In genomic region chr17:2068589-2069051, GRCh38 we compare ENCODE assay signal across 9 cellular contexts. TPM values are rescaled to one million over a fixed set of nuclear protein-coding genes. Genes with fewer than 3 reads are reported as not detected.
DNase-seq lines count a peak whose midpoint lies in the region; ATAC-seq, FAIRE-seq and TF ChIP-seq lines count a peak whose summit lies in the region.
"Had no signal": no experiment of that assay in that cellular context is flagged by ENCODE, and none has a peak within 500 bp of the region (broad histone marks: within the 10 kb centered on the region; RNA-seq: fewer than 3 reads in every experiment).

No MANE protein-coding gene starts in this region.

- in situ Hi-C loops in HepG2 (cut with HindIII; ENCODE audit: extremely low pct_ligation_motif_present, low pct_unique_long_range_greater_than_20kb) = no loop called here

- H3K4me3 ChIP-seq in liver (ENCODE audit: low read depth in 1 of 3, low read length in 3 of 3) (no peak overlapping the region), HepG2 (replicated peaks in 1 of 3; ENCODE audit: insufficient read depth in 1 of 3, low read depth in 2 of 3, low read length in 3 of 3) (no peak overlapping the region), adipocyte (ENCODE audit: low read length) (no peak overlapping the region), left lung (no peak overlapping the region), uterus (no peak overlapping the region)

- H3K9ac ChIP-seq in liver (ENCODE audit: low read depth in 1 of 2, low read length in 2 of 2) (no peak overlapping the region), HepG2 (ENCODE audit: insufficient read depth, low read depth, low read length) (no peak overlapping the region), adipocyte (ENCODE audit: low read length) (peak overlapping the region; percentile 91)

- no TSS peak for BruUV-seq in HepG2 (replicated peaks; lab: Mats Ljungman, UMichigan)

- POLR2A ChIA-PET in HepG2 (lab: Yijun Ruan, JAX) = no interaction called here

- H3K79me2 ChIP-seq in HepG2 (ENCODE audit: insufficient read depth, low read length) = no peaks in the 10 kb centered on the region

- H3K27ac ChIP-seq in liver (ENCODE audit: low read depth in 1 of 2, low read length in 2 of 2) (peak overlapping the region; percentile 16 to 63), HepG2 (ENCODE audit: extremely low read length, insufficient read depth, low read length) (no peak overlapping the region), left lung (peak overlapping the region; percentile 45 to 71), uterus (peak overlapping the region; percentile 94 to 99)

- CTCF ChIA-PET in HepG2 (lab: Yijun Ruan, JAX; ENCODE audit: low intra/inter-chr PET ratio, low total read pairs) = no interaction called here

- no peak for FAIRE-seq in HepG2 (lab: Jason Lieb, UNC)

- intact Hi-C loops in HepG2 (cut with micrococcal nuclease; ENCODE audit: unreplicated experiment) = no loop called here
- intact Hi-C loops in left lung (cut with DNase I) = no loop called here
- intact Hi-C loops in uterus (cut with DNase I; ENCODE audit: low total_unique reads) = no loop called here

- H3K9me3 ChIP-seq in liver (ENCODE audit: control insufficient read depth in 4 of 4, low read length in 3 of 4) = no peaks in the 10 kb centered on the region
- no peaks in the 10 kb centered on the region for H3K9me3 ChIP-seq in HepG2 (ENCODE audit: low read length)
- no peaks in the 10 kb centered on the region for H3K9me3 ChIP-seq in adipocyte (ENCODE audit: control insufficient read depth, low read length)
- H3K9me3 ChIP-seq in left lung = no peaks in the 10 kb centered on the region
- H3K9me3 ChIP-seq in uterus = no peaks in the 10 kb centered on the region

- ATAC-seq in HepG2 (no peak), left lung (no peak), HG03095 (IDR thresholded peaks at IDR 0.05; ENCODE audit: unreplicated experiment) (no peak)

- WGBS in liver = 77% methylated on average over 15 of the region's 15 CpGs
- WGBS in HepG2 (ENCODE audit: low lambda C conversion rate) = 97% methylated on average over 15 of the region's 15 CpGs

- peaks cover 12 to 54% (median 27%) of the 10 kb centered on the region in 4 donors for H3K4me1 ChIP-seq in liver (ENCODE audit: control insufficient read depth in 4 of 4, insufficient read depth in 4 of 4, low read length in 3 of 4)
- H3K4me1 ChIP-seq in HepG2 (ENCODE audit: insufficient read depth, low read length) = peaks cover 38% of the 10 kb centered on the region
- peaks cover 54% of the 10 kb centered on the region for H3K4me1 ChIP-seq in adipocyte (ENCODE audit: control insufficient read depth, insufficient read depth, low read length)
- H3K4me1 ChIP-seq in left lung = peaks cover 13 to 68% of the 10 kb centered on the region in 2 donors
- H3K4me1 ChIP-seq in uterus = peaks cover 15 to 46% of the 10 kb centered on the region in 2 donors

- H3K27me3 ChIP-seq in liver (ENCODE audit: control insufficient read depth in 4 of 4, insufficient read depth in 4 of 4, low read length in 3 of 4) (no peaks in the 10 kb centered on the region), HepG2 (ENCODE audit: control insufficient read depth in 1 of 2, insufficient read depth in 2 of 2, low read length in 2 of 2) (no peaks in the 10 kb centered on the region), adipocyte (replicated peaks; ENCODE audit: control insufficient read depth, insufficient read depth, low read length) (no peaks in the 10 kb centered on the region), left lung (no peaks in the 10 kb centered on the region), uterus (no peaks in the 10 kb centered on the region)

- H2AFZ ChIP-seq in HepG2 (ENCODE audit: low read length) = no peak overlapping the region

- H3K36me3 ChIP-seq in liver (ENCODE audit: control insufficient read depth in 4 of 4, insufficient read depth in 3 of 4, low read depth in 1 of 4, low read length in 3 of 4) = peaks cover 2 to 7% (median 4%) of the 10 kb centered on the region in 4 donors
- peaks cover 15 to 31% of the 10 kb centered on the region in 2 experiments for H3K36me3 ChIP-seq in HepG2 (replicated peaks in 1 of 2; ENCODE audit: control insufficient read depth in 1 of 2, insufficient read depth in 2 of 2, low read length in 2 of 2)
- peaks cover 16% of the 10 kb centered on the region for H3K36me3 ChIP-seq in adipocyte (ENCODE audit: control insufficient read depth, insufficient read depth, low read length, severe bottlenecking)
- peaks cover 0 to 41% of the 10 kb centered on the region in 2 donors for H3K36me3 ChIP-seq in left lung
- no peaks in the 10 kb centered on the region for H3K36me3 ChIP-seq in uterus

- TF ChIP-seq POLR2A in HepG2 (IDR thresholded peaks at IDR 0.05; ENCODE audit: insufficient read depth in 1 of 2, low read depth in 2 of 2, low read length in 2 of 2) = no peak
- no peak for TF ChIP-seq POLR2A in uterus (IDR thresholded peaks at IDR 0.05)

- TF ChIP-seq EP300 in HepG2 (IDR thresholded peaks at IDR 0.05; ENCODE audit: low read depth in 2 of 2, low read length in 2 of 2) (no peak), HepG2 (CRISPR knock-in tag; IDR thresholded peaks at IDR 0.05; ENCODE audit: borderline replicate concordance) (no peak)

- TF ChIP-seq CTCF in liver (IDR thresholded peaks at IDR 0.05; ENCODE audit: low read depth, low read length, missing input control) = no peak
- no peak for TF ChIP-seq CTCF in HepG2 (CRISPR knock-in tag; IDR thresholded peaks at IDR 0.05)
- TF ChIP-seq CTCF in left lung (IDR thresholded peaks at IDR 0.05) = no peak
- no peak for TF ChIP-seq CTCF in uterus (IDR thresholded peaks at IDR 0.05)

- no peak overlapping the region for H3K4me2 ChIP-seq in HepG2 (ENCODE audit: low read depth, low read length)

- no peak for DNase-seq in HepG2 (ENCODE audit: low spot score)
- no peak for DNase-seq in adipocyte (ENCODE audit: low read depth)
- no peak for DNase-seq in left lung
- peak in 1 of 2 donors; percentile 52 for DNase-seq in uterus
- no peak for DNase-seq in SIG-M5 treated with dmso at 0.1 percent for 504 hours (lab: John Stamatoyannopoulos, UW; ENCODE audit: unreplicated experiment)
- no peak for DNase-seq in activated gamma-delta T cell treated with Interleukin-2 at 50 U/mL for 16 hours
- DNase-seq: NCI-H446 treated with DMSO at 0.1 percent for 48 hours had no signal

- no peaks in the 10 kb centered on the region for H4K20me1 ChIP-seq in HepG2 (ENCODE audit: insufficient read depth, low read length)

- TF ChIP-seq RAD21 in liver (IDR thresholded peaks at IDR 0.05) = no peak
- TF ChIP-seq RAD21 in HepG2 (CRISPR knock-in tag; IDR thresholded peaks at IDR 0.05) = no peak

RNA-seq across cellular contexts. Expression of gene HIC1, which starts 13.7 kb away (rescaled TPM):
- total RNA-seq in liver (1 to 10 TPM; 3.9 to 4.8 TPM), HepG2 (2016; rRNA removed; fragmentation: Illumina TruSeq; extraction: Trizol) (0.31 TPM in 1 of 2 replicates, not detected in the other), left lung (10 to 100 TPM; 25.5 to 28.2 TPM), uterus (10 to 100 TPM; 21.8 to 86.9 (median 54.2) TPM)
- polyA plus RNA-seq in liver (1 to 10 TPM in 1 of 2 donors, under 1 TPM in 1; 0.44 to 3.5 TPM), HepG2 (2011; rRNA removed) (0.04 and 0.10 TPM in 2 replicates)
- total RNA-seq in HepG2 (2016; cell fraction: cytosol; rRNA removed; fragmentation: Illumina TruSeq; extraction: Trizol; ENCODE audit: low read depth) = not detected in 2 replicates
- 0.12 and 0.26 TPM in 2 replicates for total RNA-seq in HepG2 (2016; cell fraction: insoluble cytoplasmic fraction; rRNA removed; fragmentation: Illumina TruSeq; extraction: Trizol)
- 0.06 and 0.07 TPM in 2 replicates for total RNA-seq in HepG2 (2016; cell fraction: membrane; rRNA removed; fragmentation: Illumina TruSeq; extraction: Trizol)
- not detected in 2 replicates for total RNA-seq in HepG2 (2016; cell fraction: nucleus; rRNA removed; fragmentation: Illumina TruSeq; extraction: Trizol)
- 0.09 and 0.12 TPM in 2 replicates for polyA plus RNA-seq in HepG2 (2011; cell fraction: cytosol; rRNA removed)
- polyA plus RNA-seq in HepG2 (2011; cell fraction: nucleus; rRNA removed) = 1.1 and 1.2 TPM in 2 replicates
- 0.23 and 0.39 TPM in 2 replicates for polyA plus RNA-seq in HepG2 (2012)
- polyA plus RNA-seq in HepG2 (2016; cell fraction: cytosol; fragmentation: Illumina TruSeq; extraction: Trizol; ENCODE audit: low read depth) = not detected in 2 replicates
- polyA plus RNA-seq in HepG2 (2016; cell fraction: insoluble cytoplasmic fraction; fragmentation: Illumina TruSeq; extraction: Trizol; ENCODE audit: low read depth) = 0.08 TPM in 1 of 2 replicates, not detected in the other
- 0.06 and 0.09 TPM in 2 replicates for polyA plus RNA-seq in HepG2 (2016; cell fraction: membrane; fragmentation: Illumina TruSeq; extraction: Trizol; ENCODE audit: low read depth)
- polyA plus RNA-seq in HepG2 (2016; cell fraction: nucleus; fragmentation: Illumina TruSeq; extraction: Trizol; ENCODE audit: insufficient read depth, low read depth) = 0.84 TPM in 1 of 2 replicates, not detected in the other
- polyA minus RNA-seq in HepG2 (2011; rRNA and poly(A)+ RNA removed; ENCODE audit: low replicate concordance) = 0.12 and 0.56 TPM in 2 replicates
- polyA minus RNA-seq in HepG2 (2011; cell fraction: cytosol; rRNA and poly(A)+ RNA removed) = not detected in 2 replicates
- 0.12 and 0.13 TPM in 2 replicates for polyA minus RNA-seq in HepG2 (2011; cell fraction: nucleus; rRNA and poly(A)+ RNA removed)

RNA-seq across cellular contexts. Expression of gene OVCA2, which starts 26.8 kb away (rescaled TPM):
- 10 to 100 TPM; 16.1 to 17.2 TPM for total RNA-seq in liver
- polyA plus RNA-seq in liver = 10 to 100 TPM; 30.3 to 30.6 TPM
- 28.2 and 28.5 TPM in 2 replicates for total RNA-seq in HepG2 (2016; rRNA removed; fragmentation: Illumina TruSeq; extraction: Trizol)
- 14.6 and 20.0 TPM in 2 replicates for total RNA-seq in HepG2 (2016; cell fraction: cytosol; rRNA removed; fragmentation: Illumina TruSeq; extraction: Trizol; ENCODE audit: low read depth)
- 30.5 and 31.5 TPM in 2 replicates for total RNA-seq in HepG2 (2016; cell fraction: insoluble cytoplasmic fraction; rRNA removed; fragmentation: Illumina TruSeq; extraction: Trizol)
- 29.3 and 32.1 TPM in 2 replicates for total RNA-seq in HepG2 (2016; cell fraction: membrane; rRNA removed; fragmentation: Illumina TruSeq; extraction: Trizol)
- 13.5 and 15.0 TPM in 2 replicates for total RNA-seq in HepG2 (2016; cell fraction: nucleus; rRNA removed; fragmentation: Illumina TruSeq; extraction: Trizol)
- polyA plus RNA-seq in HepG2 (2011; rRNA removed) = 23.7 and 30.7 TPM in 2 replicates
- 28.7 and 32.0 TPM in 2 replicates for polyA plus RNA-seq in HepG2 (2011; cell fraction: cytosol; rRNA removed)
- 12.2 and 17.3 TPM in 2 replicates for polyA plus RNA-seq in HepG2 (2011; cell fraction: nucleus; rRNA removed)
- 7.1 and 10.8 TPM in 2 replicates for polyA plus RNA-seq in HepG2 (2012)
- 21.4 and 25.7 TPM in 2 replicates for polyA plus RNA-seq in HepG2 (2016; cell fraction: cytosol; fragmentation: Illumina TruSeq; extraction: Trizol; ENCODE audit: low read depth)
- polyA plus RNA-seq in HepG2 (2016; cell fraction: insoluble cytoplasmic fraction; fragmentation: Illumina TruSeq; extraction: Trizol; ENCODE audit: low read depth) = 30.2 and 32.2 TPM in 2 replicates
- polyA plus RNA-seq in HepG2 (2016; cell fraction: membrane; fragmentation: Illumina TruSeq; extraction: Trizol; ENCODE audit: low read depth) = 25.8 and 29.0 TPM in 2 replicates
- 19.9 and 28.4 TPM in 2 replicates for polyA plus RNA-seq in HepG2 (2016; cell fraction: nucleus; fragmentation: Illumina TruSeq; extraction: Trizol; ENCODE audit: insufficient read depth, low read depth)
- 18.1 and 38.8 TPM in 2 replicates for polyA minus RNA-seq in HepG2 (2011; rRNA and poly(A)+ RNA removed; ENCODE audit: low replicate concordance)
- 2.6 and 5.9 TPM in 2 replicates for polyA minus RNA-seq in HepG2 (2011; cell fraction: cytosol; rRNA and poly(A)+ RNA removed)
- polyA minus RNA-seq in HepG2 (2011; cell fraction: nucleus; rRNA and poly(A)+ RNA removed) = 1.7 TPM in 1 of 2 replicates, not detected in the other
- 10 to 100 TPM; 26.1 to 28.7 TPM for total RNA-seq in left lung
- total RNA-seq in uterus = 10 to 100 TPM in 3 of 4 donors, 1 to 10 TPM in 1; 7.9 to 27.4 (median 19.8) TPM

RNA-seq across cellular contexts. Expression of gene DPH1, which starts 38.7 kb away (rescaled TPM):
- total RNA-seq in liver (10 to 100 TPM in 1 of 2 donors, 1 to 10 TPM in 1; 9.8 to 24.6 TPM), HepG2 (2016; rRNA removed; fragmentation: Illumina TruSeq; extraction: Trizol) (14.5 and 25.3 TPM in 2 replicates), left lung (10 to 100 TPM; 30.7 to 36.0 TPM), uterus (100 to 1,000 TPM in 1 of 4 donors, 10 to 100 TPM in 3; 26.8 to 121 (median 49.1) TPM)
- polyA plus RNA-seq in liver (10 to 100 TPM; 17.5 to 21.2 TPM), HepG2 (2011; rRNA removed) (42.8 and 49.5 TPM in 2 replicates)
- 12.1 and 14.2 TPM in 2 replicates for total RNA-seq in HepG2 (2016; cell fraction: cytosol; rRNA removed; fragmentation: Illumina TruSeq; extraction: Trizol; ENCODE audit: low read depth)
- 12.8 and 22.5 TPM in 2 replicates for total RNA-seq in HepG2 (2016; cell fraction: insoluble cytoplasmic fraction; rRNA removed; fragmentation: Illumina TruSeq; extraction: Trizol)
- 10.3 and 14.0 TPM in 2 replicates for total RNA-seq in HepG2 (2016; cell fraction: membrane; rRNA removed; fragmentation: Illumina TruSeq; extraction: Trizol)
- 16.5 and 22.6 TPM in 2 replicates for total RNA-seq in HepG2 (2016; cell fraction: nucleus; rRNA removed; fragmentation: Illumina TruSeq; extraction: Trizol)
- polyA plus RNA-seq in HepG2 (2011; cell fraction: cytosol; rRNA removed) = 18.9 and 24.7 TPM in 2 replicates
- 184 and 197 TPM in 2 replicates for polyA plus RNA-seq in HepG2 (2011; cell fraction: nucleus; rRNA removed)
- 22.1 and 23.1 TPM in 2 replicates for polyA plus RNA-seq in HepG2 (2012)
- polyA plus RNA-seq in HepG2 (2016; cell fraction: cytosol; fragmentation: Illumina TruSeq; extraction: Trizol; ENCODE audit: low read depth) = 2.9 and 3.9 TPM in 2 replicates
- 12.2 and 15.0 TPM in 2 replicates for polyA plus RNA-seq in HepG2 (2016; cell fraction: insoluble cytoplasmic fraction; fragmentation: Illumina TruSeq; extraction: Trizol; ENCODE audit: low read depth)
- polyA plus RNA-seq in HepG2 (2016; cell fraction: membrane; fragmentation: Illumina TruSeq; extraction: Trizol; ENCODE audit: low read depth) = 3.9 and 4.7 TPM in 2 replicates
- polyA plus RNA-seq in HepG2 (2016; cell fraction: nucleus; fragmentation: Illumina TruSeq; extraction: Trizol; ENCODE audit: insufficient read depth, low read depth) = 54.3 and 66.6 TPM in 2 replicates
- 82.1 and 106 TPM in 2 replicates for polyA minus RNA-seq in HepG2 (2011; rRNA and poly(A)+ RNA removed; ENCODE audit: low replicate concordance)
- polyA minus RNA-seq in HepG2 (2011; cell fraction: cytosol; rRNA and poly(A)+ RNA removed) = 15.1 and 19.0 TPM in 2 replicates
- polyA minus RNA-seq in HepG2 (2011; cell fraction: nucleus; rRNA and poly(A)+ RNA removed) = 33.1 and 46.4 TPM in 2 replicates

RNA-seq across cellular contexts. Expression of gene RTN4RL1, which starts 43.5 kb away (rescaled TPM):
- total RNA-seq in liver (1 to 10 TPM in 1 of 2 donors, under 1 TPM in 1; 0.65 to 1.8 TPM), HepG2 (2016; rRNA removed; fragmentation: Illumina TruSeq; extraction: Trizol) (not detected in 2 replicates), left lung (1 to 10 TPM; 2.7 to 5.1 TPM), uterus (1 to 10 TPM in 3 of 4 donors, not detected in 1; 1.4 to 4.9 (median 1.9) TPM)
- polyA plus RNA-seq in liver (1 to 10 TPM in 1 of 2 donors, under 1 TPM in 1; 0.04 to 5.4 TPM), HepG2 (2011; rRNA removed) (0.01 TPM in 1 of 2 replicates, not detected in the other)
- not detected in 2 replicates for total RNA-seq in HepG2 (2016; cell fraction: cytosol; rRNA removed; fragmentation: Illumina TruSeq; extraction: Trizol; ENCODE audit: low read depth)
- total RNA-seq in HepG2 (2016; cell fraction: insoluble cytoplasmic fraction; rRNA removed; fragmentation: Illumina TruSeq; extraction: Trizol) = not detected in 2 replicates
- total RNA-seq in HepG2 (2016; cell fraction: membrane; rRNA removed; fragmentation: Illumina TruSeq; extraction: Trizol) = not detected in 2 replicates
- not detected in 2 replicates for total RNA-seq in HepG2 (2016; cell fraction: nucleus; rRNA removed; fragmentation: Illumina TruSeq; extraction: Trizol)
- not detected in 2 replicates for polyA plus RNA-seq in HepG2 (2011; cell fraction: cytosol; rRNA removed)
- not detected in 2 replicates for polyA plus RNA-seq in HepG2 (2011; cell fraction: nucleus; rRNA removed)
- not detected in 2 replicates for polyA plus RNA-seq in HepG2 (2012)
- not detected in 2 replicates for polyA plus RNA-seq in HepG2 (2016; cell fraction: cytosol; fragmentation: Illumina TruSeq; extraction: Trizol; ENCODE audit: low read depth)
- polyA plus RNA-seq in HepG2 (2016; cell fraction: insoluble cytoplasmic fraction; fragmentation: Illumina TruSeq; extraction: Trizol; ENCODE audit: low read depth) = not detected in 2 replicates
- 0.05 TPM in 1 of 2 replicates, not detected in the other for polyA plus RNA-seq in HepG2 (2016; cell fraction: membrane; fragmentation: Illumina TruSeq; extraction: Trizol; ENCODE audit: low read depth)
- not detected in 2 replicates for polyA plus RNA-seq in HepG2 (2016; cell fraction: nucleus; fragmentation: Illumina TruSeq; extraction: Trizol; ENCODE audit: insufficient read depth, low read depth)
- polyA minus RNA-seq in HepG2 (2011; rRNA and poly(A)+ RNA removed; ENCODE audit: low replicate concordance) = 0.08 TPM in 1 of 2 replicates, not detected in the other
- polyA minus RNA-seq in HepG2 (2011; cell fraction: cytosol; rRNA and poly(A)+ RNA removed) = not detected in 2 replicates
- not detected in 2 replicates for polyA minus RNA-seq in HepG2 (2011; cell fraction: nucleus; rRNA and poly(A)+ RNA removed)
